ENCODE assay signal across 8 cellular contexts in genomic region chr17:59641799-59642484, GRCh38. TPM values are rescaled to one million over a fixed set of nuclear protein-coding genes. Genes with fewer than 3 reads are reported as not detected.
A peak's percentile ranks its signal among the peaks of the same experiment; 100 is the strongest.
DNase-seq lines count a peak whose midpoint lies in the region; ATAC-seq and TF ChIP-seq lines count a peak whose summit lies in the region.

No MANE protein-coding gene starts in this region.

- no peaks in the 10 kb centered on the region for H3K9me2 ChIP-seq in PC-3 (replicated peaks; ENCODE audit: low read length)

- CTCF ChIA-PET in activated CD4-positive, alpha-beta T cell treated with anti-CD3 and anti-CD28 coated beads, Interleukin-2, amount 10 ng/mL, durations not matched to agents 7 days and 5 days (lab: Charles Lee), result interaction anchor here (0.6 to 1.5 kb wide), 4 partner anchors 9 to 273 kb away, joined by 3 to 5 read pairs (median 4); no protein-coding TSS in a partner anchor
- CTCF ChIA-PET in PC-3 (lab: Charles Lee), result no interaction called here

- H3K79me2 ChIP-seq in PC-3 (ENCODE audit: low read length), result peaks cover 99% of the 10 kb centered on the region

- H3K4me1 Mint-ChIP-seq in activated CD4-positive, alpha-beta T cell treated with anti-CD3 and anti-CD28 coated beads, Interleukin-2, amount 10 ng/mL, durations not matched to agents 7 days and 5 days, result peaks cover 43% of the 10 kb centered on the region

- POLR2A ChIA-PET in activated CD4-positive, alpha-beta T cell treated with anti-CD3 and anti-CD28 coated beads, Interleukin-2, amount 10 ng/mL, durations not matched to agents 7 days and 5 days (lab: Charles Lee), result no interaction called here
- POLR2A ChIA-PET in PC-3 (lab: Charles Lee; ENCODE audit: unreplicated experiment), result interaction anchor here (0.6 to 0.7 kb wide), 2 partner anchors 35 to 392 kb away, joined by 3 to 4 read pairs; no protein-coding TSS in a partner anchor

- H3F3A ChIP-seq in PC-3 (ENCODE audit: low read length, unreplicated experiment), result no peaks in the 10 kb centered on the region

- peak overlapping the region; percentile 65 for H3K4me2 ChIP-seq in PC-3 (ENCODE audit: low read length)

- peak overlapping the region; percentile 15; the same call in 1 of the 2 replicates for H3K27ac ChIP-seq in PC-3 (ENCODE audit: low read length)

- no peak for TF ChIP-seq CTCF in PC-3 (conservative IDR thresholded peaks at IDR 0.05; ENCODE audit: low read depth, low read length)

- intact Hi-C loops in PC-3 (cut with micrococcal nuclease), result no loop called here

- H3K4me1 ChIP-seq in PC-3 (ENCODE audit: insufficient read depth, low read length), result peaks cover 43% of the 10 kb centered on the region

- no peaks in the 10 kb centered on the region for H3K9me3 Mint-ChIP-seq in activated CD4-positive, alpha-beta T cell treated with anti-CD3 and anti-CD28 coated beads, Interleukin-2, amount 10 ng/mL, durations not matched to agents 7 days and 5 days

- H3K27me3 Mint-ChIP-seq in activated CD4-positive, alpha-beta T cell treated with anti-CD3 and anti-CD28 coated beads, Interleukin-2, amount 10 ng/mL, durations not matched to agents 7 days and 5 days, result no peaks in the 10 kb centered on the region

- H4K20me1 ChIP-seq in PC-3 (ENCODE audit: low read length), result peaks cover 86% of the 10 kb centered on the region

- DNase-seq in activated CD4-positive, alpha-beta T cell treated with anti-CD3 and anti-CD28 coated beads, Interleukin-2, amount 10 ng/mL, durations not matched to agents 7 days and 5 days, result peak; percentile 32
- DNase-seq in activated CD4-positive, alpha-beta T cell treated with anti-CD3 and anti-CD28 coated beads, Interleukin-2, amount 50 U/mL, for 48 hours, result no peak
- DNase-seq in PC-3, result peak; percentile 22
- DNase-seq in myocyte (ENCODE audit: low read depth), result peak; percentile 36
- no peak for DNase-seq in NCI-H345 treated with DMSO at 0.1 percent for 48 hours (lab: John Stamatoyannopoulos, UW; ENCODE audit: unreplicated experiment)
- DNase-seq in cortex of kidney (lab: John Stamatoyannopoulos, UW), result no peak
- DNase-seq in GOT3 (lab: John Stamatoyannopoulos, UW), result no peak

- H3K4me3 Mint-ChIP-seq in activated CD4-positive, alpha-beta T cell treated with anti-CD3 and anti-CD28 coated beads, Interleukin-2, amount 10 ng/mL, durations not matched to agents 7 days and 5 days, result peak overlapping the region; percentile 59

- no peak overlapping the region for H2AFZ ChIP-seq in PC-3 (ENCODE audit: low read length)

- H3K36me3 Mint-ChIP-seq in activated CD4-positive, alpha-beta T cell treated with anti-CD3 and anti-CD28 coated beads, Interleukin-2, amount 10 ng/mL, durations not matched to agents 7 days and 5 days (ENCODE audit: low read depth), result peaks cover 19% of the 10 kb centered on the region

- no peaks in the 10 kb centered on the region for H3K9me3 ChIP-seq in PC-3 (ENCODE audit: low read length)

- BruUV-seq in PC-3 (replicated peaks; lab: Mats Ljungman, UMichigan), result no TSS peak

- no peak overlapping the region for H3K9ac ChIP-seq in PC-3 (ENCODE audit: low read length)

- ATAC-seq in HG02885 (IDR thresholded peaks at IDR 0.05; ENCODE audit: poor library complexity, unreplicated experiment), result peak; percentile 90
- ATAC-seq in PC-3, result peak; percentile 39

- H3K27ac Mint-ChIP-seq in activated CD4-positive, alpha-beta T cell treated with anti-CD3 and anti-CD28 coated beads, Interleukin-2, amount 10 ng/mL, durations not matched to agents 7 days and 5 days, result peak overlapping the region; percentile 82

- H3K27me3 ChIP-seq in PC-3 (ENCODE audit: low read length), result no peaks in the 10 kb centered on the region

- peak overlapping the region; percentile 13; the same call in 1 of the 2 replicates for H3K4me3 ChIP-seq in PC-3 (ENCODE audit: low read length)

- peaks cover 35% of the 10 kb centered on the region for H3K36me3 ChIP-seq in PC-3 (ENCODE audit: low read depth, low read length)

RNA-seq across cellular contexts. Expression of gene CLTC, which starts 22.2 kb away (rescaled TPM):
- total RNA-seq in activated CD4-positive, alpha-beta T cell treated with anti-CD3 and anti-CD28 coated beads, Interleukin-2, amount 10 ng/mL, durations not matched to agents 7 days and 5 days, result 100 to 1,000 TPM; 135 to 140 TPM
- total RNA-seq in PC-3 (2014; rRNA removed) (241 and 269 TPM in 2 replicates), myocyte (338 and 354 TPM in 2 replicates)
- polyA plus RNA-seq in myocyte (2012), result 135 TPM

Comparison
In these comparisons a context has a peak if more than half of its experiments do, and no peak if none do; other contexts are left out.
1. DNase-seq: peak in activated CD4-positive, alpha-beta T cell treated with anti-CD3 and anti-CD28 coated beads, Interleukin-2, amount 10 ng/mL, durations not matched to agents 7 days and 5 days (single experiment), PC-3 (single experiment) and myocyte (single experiment); none in activated CD4-positive, alpha-beta T cell treated with anti-CD3 and anti-CD28 coated beads, Interleukin-2, amount 50 U/mL, for 48 hours (0 of 2), NCI-H345 treated with DMSO at 0.1 percent for 48 hours (single experiment), cortex of kidney (single experiment) and GOT3 (single experiment).